8 cellular contexts compared by ENCODE assay signal in the genomic region with DNA sequence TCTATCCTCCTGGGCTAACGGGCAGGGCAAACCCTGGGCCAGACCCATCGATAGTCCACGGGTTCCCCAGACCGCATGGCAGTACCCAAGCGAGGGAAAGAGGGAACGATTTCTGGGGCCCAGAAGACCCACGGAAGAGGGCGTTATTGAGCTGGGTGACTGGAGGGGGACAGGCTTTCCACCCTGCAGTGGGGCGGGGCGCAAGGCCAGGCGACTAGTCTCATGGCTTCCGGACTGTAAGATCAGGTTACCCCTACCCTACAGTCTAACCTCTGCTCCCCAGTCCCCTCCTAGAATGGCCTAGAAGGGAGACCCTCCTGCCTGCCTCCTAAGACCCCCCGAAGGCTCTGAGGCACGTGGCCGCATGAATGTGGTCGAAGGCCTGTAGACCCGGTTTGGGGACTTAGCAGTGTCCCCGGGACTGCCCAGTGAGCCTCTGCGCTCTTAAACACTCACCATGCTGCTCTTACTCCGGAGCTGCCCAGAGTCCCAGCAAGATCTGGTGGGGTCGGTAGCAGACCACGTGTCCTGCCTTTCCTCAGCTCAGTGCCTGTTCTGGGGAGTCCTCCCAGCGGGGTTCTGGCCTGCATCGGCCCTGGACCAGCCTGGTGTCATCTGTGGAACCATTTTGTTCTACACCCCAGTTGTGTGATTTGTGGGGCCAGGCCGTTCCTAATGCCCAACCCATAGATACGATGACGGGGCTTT. TPM values are rescaled to one million over a fixed set of nuclear protein-coding genes. Genes with fewer than 3 reads are reported as not detected.
A peak's percentile ranks its signal among the peaks of the same experiment; 100 is the strongest.
DNase-seq lines count a peak whose midpoint lies in the region; ATAC-seq, FAIRE-seq and TF ChIP-seq lines count a peak whose summit lies in the region.

No MANE protein-coding gene starts in this region.

- peaks cover 62 to 77% of the 10 kb centered on the region in 2 donors for H3K4me1 Mint-ChIP-seq in immature natural killer cell

- peak overlapping the region; percentile 95 for H2AFZ ChIP-seq in K562 (ENCODE audit: low read depth, low read length)

- peak overlapping the region; percentile 87 for H3K4me3 ChIP-seq in LNCaP clone FGC (ENCODE audit: low read depth, low read length)
- H3K4me3 ChIP-seq in K562: peak overlapping the region; percentile 60
- H3K4me3 ChIP-seq in spleen: peak overlapping the region; percentile 54 to 79 (median 66)

- in situ Hi-C loops in K562 (cut with MboI): loop anchor here (5.0 kb wide), 1 partner anchor 101 kb away; a partner anchor contains a TSS

- peak overlapping the region; percentile 99 for H3K4me2 ChIP-seq in K562 (ENCODE audit: insufficient read depth, low read length)

- FAIRE-seq in K562 (lab: Jason Lieb, UNC): peak; percentile 40

- TF ChIP-seq EP300 in K562 (IDR thresholded peaks at IDR 0.05; ENCODE audit: low read length): no peak

- TF ChIP-seq CTCF in LNCaP clone FGC (IDR thresholded peaks at IDR 0.05; ENCODE audit: control insufficient read depth, extremely low read depth, insufficient read depth) (peak; percentile 44), K562 (IDR thresholded peaks at IDR 0.05 in 2 of 3, conservative IDR thresholded peaks at IDR 0.05 in 1 of 3; ENCODE audit: insufficient read depth in 2 of 3, low read depth in 1 of 3, low read length in 3 of 3) (peak; percentile 43 to 61 (median 50); a peak in 5 of 6 replicates), spleen (IDR thresholded peaks at IDR 0.05 in 8 of 11, conservative IDR thresholded peaks at IDR 0.05 in 3 of 11) (peak in 3 of 11 experiments; percentile 4 to 26 (median 10))

- no peaks in the 10 kb centered on the region for H3K9me1 ChIP-seq in K562 (ENCODE audit: control insufficient read depth, insufficient read depth, low read length)

- ATAC-seq in K562 (peak; percentile 66), GM21381 (IDR thresholded peaks at IDR 0.05; ENCODE audit: unreplicated experiment) (no peak)

- H3K27me3 ChIP-seq in K562 (ENCODE audit: control insufficient read depth in 2 of 2, insufficient read depth in 2 of 2, low read length in 2 of 2) (no peaks in the 10 kb centered on the region), spleen (replicated peaks in 1 of 7) (no peaks in the 10 kb centered on the region)

- peaks cover 0 to 12% (median 3%) of the 10 kb centered on the region in 6 donors for H3K9me3 Mint-ChIP-seq in immature natural killer cell

- intact Hi-C loops in K562 (cut with micrococcal nuclease): loop anchor here (2.0 to 10.0 kb wide), 2 partner anchors 77 to 161 kb away; a partner anchor contains a TSS
- intact Hi-C loops in spleen (cut with DNase I; ENCODE audit: low total_unique reads): loop anchor here (10.0 kb wide), 1 partner anchor 71 kb away; a partner anchor contains a TSS

- H3K36me3 Mint-ChIP-seq in immature natural killer cell: peaks cover 7 to 16% (median 11%) of the 10 kb centered on the region in 3 donors

- peak overlapping the region; percentile 92 to 98 (median 95) for H3K4me3 Mint-ChIP-seq in immature natural killer cell

- peak overlapping the region; percentile 91 for H3K27ac ChIP-seq in K562 (ENCODE audit: extremely low read depth, low read depth, low read length)
- H3K27ac ChIP-seq in spleen: peak overlapping the region; percentile 94 to 99 (median 98)

- WGBS in K562 (ENCODE audit: insufficient coverage, low coverage, missing lambda C conversion rate): 3% methylated on average over 21 of the region's 27 CpGs
- WGBS in spleen, 5 donors: 17 to 23% (median 17%) methylated on average over 18 to 27 of the region's 27 CpGs

- CTCF ChIA-PET in K562 (lab: Yijun Ruan, JAX; ENCODE audit: low intra/inter-chr PET ratio): no interaction called here

- DNase-seq in NCI-H524 (lab: John Stamatoyannopoulos, UW) (peak; percentile 35 to 60), NCI-H524 treated with DMSO at 0.1 percent for 48 hours (lab: John Stamatoyannopoulos, UW) (no peak), LNCaP clone FGC (ENCODE audit: low read depth) (no peak), T-helper 1 cell (peak in 3 of 5 donors; percentile 35 to 60 (median 44)), K562 (ENCODE audit: extremely low read depth in 1 of 4, low spot score in 3 of 4) (peak; percentile 51 to 85 (median 55)), immature natural killer cell (peak in 2 of 3 donors; percentile 42 to 53), spleen (peak; percentile 93)

- peak; percentile 27 to 43 for TF ChIP-seq RAD21 in K562 (CRISPR knock-in tag; conservative IDR thresholded peaks at IDR 0.05 in 1 of 2, IDR thresholded peaks at IDR 0.05 in 1 of 2)

- POLR2A ChIA-PET in K562 (lab: Yijun Ruan, JAX): interaction anchor here (0.6 to 7.5 kb wide), 13 partner anchors 13 to 103 kb away, joined by 3 to 89 read pairs (median 4); a partner anchor contains a TSS

- peaks cover 5% of the 10 kb centered on the region for H4K20me1 ChIP-seq in K562 (replicated peaks; ENCODE audit: control insufficient read depth, insufficient read depth, low read length)

- TF ChIP-seq POLR2A in K562 (conservative IDR thresholded peaks at IDR 0.05): peak; percentile 59
- TF ChIP-seq POLR2A in spleen (IDR thresholded peaks at IDR 0.05): no peak

- H3K9me3 ChIP-seq in K562 (replicated peaks; ENCODE audit: control insufficient read depth, insufficient read depth, low read depth, low read length) (no peaks in the 10 kb centered on the region), spleen (no peaks in the 10 kb centered on the region)

- H3K36me3 ChIP-seq in K562 (ENCODE audit: control insufficient read depth, insufficient read depth, low read length) (peaks cover 16% of the 10 kb centered on the region; the same call in 2 of the 3 replicates), spleen (peaks cover 0 to 32% (median 12%) of the 10 kb centered on the region in 6 donors)

- H3K27ac Mint-ChIP-seq in immature natural killer cell: peak overlapping the region; percentile 95 to 99 (median 98)

- no peaks in the 10 kb centered on the region for H3K79me2 ChIP-seq in K562 (ENCODE audit: control insufficient read depth, insufficient read depth, low read length)

- H3K4me1 ChIP-seq in K562 (replicated peaks in 1 of 2; ENCODE audit: control insufficient read depth in 2 of 2, insufficient read depth in 2 of 2, low read length in 2 of 2) (peaks cover 25 to 27% of the 10 kb centered on the region in 2 experiments; a peak in 4 of 5 replicates), spleen (peaks cover 18 to 74% (median 46%) of the 10 kb centered on the region in 6 donors)

- TSS peak; percentile 94 for BruUV-seq in K562 (replicated peaks; lab: Mats Ljungman, UMichigan)

- peaks cover 40 to 57% (median 54%) of the 10 kb centered on the region in 3 donors for H3K27me3 Mint-ChIP-seq in immature natural killer cell (ENCODE audit: low read depth in 3 of 3)

- peak overlapping the region; percentile 91 to 92 for H3K9ac ChIP-seq in K562 (ENCODE audit: insufficient read depth in 1 of 2, low read depth in 2 of 2, low read length in 2 of 2)

RNA-seq across cellular contexts. Expression of a gene that starts 13.1 kb away (rescaled TPM):
- 109 and 239 TPM in 2 replicates for total RNA-seq in K562 (2011; cell fraction: chromatin; rRNA removed; ENCODE audit: low replicate concordance)
- total RNA-seq in K562 (2011; cell fraction: nucleolus; rRNA removed): 161 and 197 TPM in 2 replicates
- total RNA-seq in K562 (2011; cell fraction: nucleoplasm; rRNA removed): 144 and 149 TPM in 2 replicates
- 78.1 and 96.2 TPM in 2 replicates for total RNA-seq in K562 (2014; rRNA removed)
- total RNA-seq in K562 (2014; rRNA removed; fragmentation: Illumina TruSeq; extraction: Trizol): 46.7 and 60.3 TPM in 2 replicates
- 67.7 and 74.8 TPM in 2 replicates for total RNA-seq in K562 (2015; rRNA removed; fragmentation: Illumina TruSeq; extraction: Trizol)
- 99.8 and 104 TPM in 2 replicates for total RNA-seq in K562 (2021)
- polyA plus RNA-seq in K562 (2011; rRNA removed): 27.2 and 57.3 TPM in 2 replicates
- polyA plus RNA-seq in K562 (2011; cell fraction: cytosol; rRNA removed): 47.9 and 49.1 TPM in 2 replicates
- 213 and 224 TPM in 2 replicates for polyA plus RNA-seq in K562 (2011; cell fraction: nucleus; rRNA removed)
- 77.0 and 128 TPM in 2 replicates for polyA plus RNA-seq in K562 (2012)
- polyA plus RNA-seq in K562 (2014; fragmentation: Illumina TruSeq; extraction: Trizol): 114 and 128 TPM in 2 replicates
- polyA plus RNA-seq in K562 (2014; fragmentation: Nextera tagmentation; extraction: Ambion mirVana): 100 to 1,000 TPM in 1 of 2 experiments, 10 to 100 TPM in 1; 63.4 to 101 TPM
- polyA plus RNA-seq in K562 (2014; rRNA removed): 51.3 and 62.7 TPM in 2 replicates
- polyA minus RNA-seq in K562 (2011; rRNA and poly(A)+ RNA removed): 25.6 and 34.2 TPM in 2 replicates
- polyA minus RNA-seq in K562 (2011; cell fraction: cytosol; rRNA and poly(A)+ RNA removed): 24.7 and 37.6 TPM in 2 replicates
- 59.9 and 83.2 TPM in 2 replicates for polyA minus RNA-seq in K562 (2011; cell fraction: nucleus; rRNA and poly(A)+ RNA removed)
- 1 to 10 TPM in 2 of 3 donors, under 1 TPM in 1; 0.60 to 3.1 (median 1.6) TPM for polyA plus RNA-seq in immature natural killer cell
- total RNA-seq in spleen: 10 to 100 TPM in 4 of 7 donors, 1 to 10 TPM in 3; 2.4 to 21.0 (median 10.6) TPM
- 10 to 100 TPM in 2 of 3 donors, 1 to 10 TPM in 1; 6.2 to 30.9 (median 10.5) TPM for polyA plus RNA-seq in spleen

RNA-seq across cellular contexts. Expression of a gene that starts 24.3 kb away (rescaled TPM):
- total RNA-seq in K562 (2011; cell fraction: chromatin; rRNA removed; ENCODE audit: low replicate concordance): 144 and 309 TPM in 2 replicates
- 104 and 131 TPM in 2 replicates for total RNA-seq in K562 (2011; cell fraction: nucleolus; rRNA removed)
- total RNA-seq in K562 (2011; cell fraction: nucleoplasm; rRNA removed): 112 and 125 TPM in 2 replicates
- total RNA-seq in K562 (2014; rRNA removed) (5.7 and 9.6 TPM in 2 replicates), K562 (2014; rRNA removed; fragmentation: Illumina TruSeq; extraction: Trizol) (6.7 and 9.3 TPM in 2 replicates), K562 (2015; rRNA removed; fragmentation: Illumina TruSeq; extraction: Trizol) (3.8 and 5.8 TPM in 2 replicates), K562 (2021) (29.7 and 32.8 TPM in 2 replicates), spleen (100 to 1,000 TPM in 3 of 7 donors, 10 to 100 TPM in 4; 53.9 to 131 (median 91.3) TPM)
- polyA plus RNA-seq in K562 (2011; rRNA removed) (9.6 and 15.3 TPM in 2 replicates), K562 (2014; fragmentation: Illumina TruSeq; extraction: Trizol) (19.8 and 20.8 TPM in 2 replicates), K562 (2014; fragmentation: Nextera tagmentation; extraction: Ambion mirVana) (1 to 10 TPM; 3.1 to 5.1 TPM), K562 (2014; rRNA removed) (14.1 and 21.4 TPM in 2 replicates), immature natural killer cell (10 to 100 TPM in 2 of 3 donors, 1 to 10 TPM in 1; 9.7 to 30.7 (median 15.9) TPM), spleen (10 to 100 TPM; 16.6 to 47.4 (median 22.6) TPM)
- 7.0 and 7.8 TPM in 2 replicates for polyA plus RNA-seq in K562 (2011; cell fraction: cytosol; rRNA removed)
- 99.2 and 159 TPM in 2 replicates for polyA plus RNA-seq in K562 (2011; cell fraction: nucleus; rRNA removed)
- 10.8 and 16.7 TPM in 2 replicates for polyA plus RNA-seq in K562 (2012)
- 19.6 and 21.1 TPM in 2 replicates for polyA minus RNA-seq in K562 (2011; rRNA and poly(A)+ RNA removed)
- 4.9 and 6.5 TPM in 2 replicates for polyA minus RNA-seq in K562 (2011; cell fraction: cytosol; rRNA and poly(A)+ RNA removed)
- polyA minus RNA-seq in K562 (2011; cell fraction: nucleus; rRNA and poly(A)+ RNA removed): 52.2 and 68.6 TPM in 2 replicates

RNA-seq across cellular contexts. Expression of a gene that starts 25.6 kb away (rescaled TPM):
- total RNA-seq in K562 (2011; cell fraction: chromatin; rRNA removed; ENCODE audit: low replicate concordance): 107 and 253 TPM in 2 replicates
- 170 and 185 TPM in 2 replicates for total RNA-seq in K562 (2011; cell fraction: nucleolus; rRNA removed)
- total RNA-seq in K562 (2011; cell fraction: nucleoplasm; rRNA removed): 90.2 and 106 TPM in 2 replicates
- total RNA-seq in K562 (2014; rRNA removed) (59.2 and 69.0 TPM in 2 replicates), K562 (2014; rRNA removed; fragmentation: Illumina TruSeq; extraction: Trizol) (36.2 and 43.9 TPM in 2 replicates), K562 (2015; rRNA removed; fragmentation: Illumina TruSeq; extraction: Trizol) (33.6 and 33.7 TPM in 2 replicates), K562 (2021) (128 and 131 TPM in 2 replicates), spleen (10 to 100 TPM; 14.0 to 70.3 (median 30.8) TPM)
- polyA plus RNA-seq in K562 (2011; rRNA removed) (27.3 and 39.8 TPM in 2 replicates), K562 (2014; fragmentation: Illumina TruSeq; extraction: Trizol) (44.8 and 50.5 TPM in 2 replicates), K562 (2014; fragmentation: Nextera tagmentation; extraction: Ambion mirVana) (10 to 100 TPM; 11.6 to 18.2 TPM), K562 (2014; rRNA removed) (46.9 and 53.3 TPM in 2 replicates), immature natural killer cell (10 to 100 TPM in 2 of 3 donors, 1 to 10 TPM in 1; 5.4 to 18.2 (median 14.4) TPM), spleen (10 to 100 TPM; 12.6 to 22.8 (median 14.1) TPM)
- 29.6 and 42.9 TPM in 2 replicates for polyA plus RNA-seq in K562 (2011; cell fraction: cytosol; rRNA removed)
- 114 and 225 TPM in 2 replicates for polyA plus RNA-seq in K562 (2011; cell fraction: nucleus; rRNA removed)
- 28.2 and 62.7 TPM in 2 replicates for polyA plus RNA-seq in K562 (2012)
- polyA minus RNA-seq in K562 (2011; rRNA and poly(A)+ RNA removed): 54.9 and 63.9 TPM in 2 replicates
- 49.4 and 60.8 TPM in 2 replicates for polyA minus RNA-seq in K562 (2011; cell fraction: cytosol; rRNA and poly(A)+ RNA removed)
- polyA minus RNA-seq in K562 (2011; cell fraction: nucleus; rRNA and poly(A)+ RNA removed): 58.5 and 59.8 TPM in 2 replicates

RNA-seq across cellular contexts. Expression of a gene that starts 33.5 kb away (rescaled TPM):
- 0.51 and 1.8 TPM in 2 replicates for total RNA-seq in K562 (2011; cell fraction: chromatin; rRNA removed; ENCODE audit: low replicate concordance)
- 3.7 and 4.1 TPM in 2 replicates for total RNA-seq in K562 (2011; cell fraction: nucleolus; rRNA removed)
- total RNA-seq in K562 (2011; cell fraction: nucleoplasm; rRNA removed): 1.8 TPM in 2 replicates
- total RNA-seq in K562 (2014; rRNA removed) (7.4 and 8.6 TPM in 2 replicates), K562 (2014; rRNA removed; fragmentation: Illumina TruSeq; extraction: Trizol) (0.61 and 1.1 TPM in 2 replicates), K562 (2015; rRNA removed; fragmentation: Illumina TruSeq; extraction: Trizol) (2.6 and 2.7 TPM in 2 replicates), K562 (2021) (5.4 and 6.5 TPM in 2 replicates), spleen (10 to 100 TPM in 6 of 7 donors, 1 to 10 TPM in 1; 9.5 to 14.6 (median 12.3) TPM)
- polyA plus RNA-seq in K562 (2011; rRNA removed) (2.3 and 2.9 TPM in 2 replicates), K562 (2014; fragmentation: Illumina TruSeq; extraction: Trizol) (1.7 and 2.5 TPM in 2 replicates), K562 (2014; fragmentation: Nextera tagmentation; extraction: Ambion mirVana) (under 1 TPM; 0.01 to 0.08 TPM), K562 (2014; rRNA removed) (3.5 and 4.1 TPM in 2 replicates), immature natural killer cell (10 to 100 TPM; 24.0 to 38.8 (median 27.5) TPM), spleen (10 to 100 TPM in 2 of 3 donors, 1 to 10 TPM in 1; 10.0 to 16.5 (median 12.9) TPM)
- polyA plus RNA-seq in K562 (2011; cell fraction: cytosol; rRNA removed): 3.9 and 6.5 TPM in 2 replicates
- polyA plus RNA-seq in K562 (2011; cell fraction: nucleus; rRNA removed): 2.4 and 2.6 TPM in 2 replicates
- polyA plus RNA-seq in K562 (2012): 3.6 and 5.0 TPM in 2 replicates
- polyA minus RNA-seq in K562 (2011; rRNA and poly(A)+ RNA removed): 1.8 and 1.9 TPM in 2 replicates
- polyA minus RNA-seq in K562 (2011; cell fraction: cytosol; rRNA and poly(A)+ RNA removed): 2.9 and 4.3 TPM in 2 replicates
- 1.5 and 3.1 TPM in 2 replicates for polyA minus RNA-seq in K562 (2011; cell fraction: nucleus; rRNA and poly(A)+ RNA removed)

RNA-seq across cellular contexts. Expression of a gene that starts 47.3 kb away (rescaled TPM):
- total RNA-seq in K562 (2011; cell fraction: chromatin; rRNA removed; ENCODE audit: low replicate concordance): 42.3 and 63.3 TPM in 2 replicates
- 76.2 and 101 TPM in 2 replicates for total RNA-seq in K562 (2011; cell fraction: nucleolus; rRNA removed)
- 131 and 204 TPM in 2 replicates for total RNA-seq in K562 (2011; cell fraction: nucleoplasm; rRNA removed)
- 11.4 and 15.5 TPM in 2 replicates for total RNA-seq in K562 (2014; rRNA removed)
- 24.0 and 28.1 TPM in 2 replicates for total RNA-seq in K562 (2014; rRNA removed; fragmentation: Illumina TruSeq; extraction: Trizol)
- total RNA-seq in K562 (2015; rRNA removed; fragmentation: Illumina TruSeq; extraction: Trizol): 16.8 and 16.9 TPM in 2 replicates
- 16.3 and 16.8 TPM in 2 replicates for total RNA-seq in K562 (2021)
- polyA plus RNA-seq in K562 (2011; rRNA removed): 23.1 and 26.2 TPM in 2 replicates
- 30.2 and 33.9 TPM in 2 replicates for polyA plus RNA-seq in K562 (2011; cell fraction: cytosol; rRNA removed)
- polyA plus RNA-seq in K562 (2011; cell fraction: nucleus; rRNA removed): 38.7 and 40.6 TPM in 2 replicates
- 18.6 and 19.9 TPM in 2 replicates for polyA plus RNA-seq in K562 (2012)
- polyA plus RNA-seq in K562 (2014; fragmentation: Illumina TruSeq; extraction: Trizol): 7.1 and 9.7 TPM in 2 replicates
- 10 to 100 TPM; 17.4 to 19.5 TPM for polyA plus RNA-seq in K562 (2014; fragmentation: Nextera tagmentation; extraction: Ambion mirVana)
- polyA plus RNA-seq in K562 (2014; rRNA removed): 12.5 and 16.7 TPM in 2 replicates
- 56.1 and 92.4 TPM in 2 replicates for polyA minus RNA-seq in K562 (2011; rRNA and poly(A)+ RNA removed)
- 26.4 and 31.2 TPM in 2 replicates for polyA minus RNA-seq in K562 (2011; cell fraction: cytosol; rRNA and poly(A)+ RNA removed)
- 63.1 and 97.3 TPM in 2 replicates for polyA minus RNA-seq in K562 (2011; cell fraction: nucleus; rRNA and poly(A)+ RNA removed)
- polyA plus RNA-seq in immature natural killer cell: 10 to 100 TPM; 53.3 to 69.3 (median 64.0) TPM
- total RNA-seq in spleen: 10 to 100 TPM; 13.0 to 42.2 (median 22.4) TPM
- 10 to 100 TPM in 2 of 3 donors, 1 to 10 TPM in 1; 8.1 to 14.0 (median 11.9) TPM for polyA plus RNA-seq in spleen

Comparison
In these comparisons a context has a peak if more than half of its experiments do, and no peak if none do; other contexts are left out.
1. DNase-seq: peak in NCI-H524 (2 of 2), T-helper 1 cell (3 of 5), K562 (4 of 4), immature natural killer cell (2 of 3) and spleen (single experiment); none in NCI-H524 treated with DMSO at 0.1 percent for 48 hours (single experiment) and LNCaP clone FGC (single experiment).
2. Peak in every context shown above with its lines, with median percentiles within 50 percentile points of each other: H3K4me3 ChIP-seq.